In genomic region chr1:30823969-30824735, GRCh38 we compare ENCODE assay signal across 8 cellular contexts.
DNase-seq lines count a peak whose midpoint lies in the region; ATAC-seq, FAIRE-seq and TF ChIP-seq lines count a peak whose summit lies in the region.

No MANE protein-coding gene starts in this region.

- TF ChIP-seq CTCF in D721Med (IDR thresholded peaks at IDR 0.05; ENCODE audit: insufficient read depth, missing control alignments) (no peak), Peyer's patch (IDR thresholded peaks at IDR 0.05) (no peak), esophagus muscularis mucosa (IDR thresholded peaks at IDR 0.05) (no peak)

- H3K79me2 ChIP-seq in Karpas-422 (ENCODE audit: low read length) = no peaks in the 10 kb centered on the region

- H3K27ac ChIP-seq in Karpas-422 (ENCODE audit: low read length) (no peak overlapping the region), Peyer's patch (peak overlapping the region; percentile 69 to 89 (median 78)), esophagus muscularis mucosa (replicated peaks in 1 of 4) (peak overlapping the region; percentile 89 to 97 (median 92))

- H3K27me3 ChIP-seq in Karpas-422 (ENCODE audit: low read length) (no peaks in the 10 kb centered on the region), Peyer's patch (no peaks in the 10 kb centered on the region), esophagus muscularis mucosa (no peaks in the 10 kb centered on the region), mucosa of stomach (ENCODE audit: control insufficient read depth, insufficient read depth, low read length) (peaks cover 8% of the 10 kb centered on the region)

- H3K9ac ChIP-seq in Karpas-422 (ENCODE audit: low read length) (peak overlapping the region; percentile 51), mucosa of stomach (ENCODE audit: low read length) (peak overlapping the region; percentile 71)

- H3K9me2 ChIP-seq in Karpas-422 (replicated peaks; ENCODE audit: insufficient read depth, low read length) = no peaks in the 10 kb centered on the region

- DNase-seq in D721Med (ENCODE audit: insufficient read length, low spot score) (peak; percentile 100), Karpas-422 (peak; percentile 96), Peyer's patch (peak; percentile 76 to 92 (median 87)), activated T-helper 1 cell treated with Interleukin-2 at 50 U/mL for 16 hours (ENCODE audit: low read depth) (peak; percentile 18), esophagus muscularis mucosa (ENCODE audit: extremely low spot score) (peak; percentile 99)
- peak; percentile 33 for DNase-seq in stimulated activated CD8-positive, alpha-beta memory T cell treated with anti-CD3 and anti-CD28 coated beads, Interleukin-7, amount 100 ng/mL, for 24 hours (ENCODE audit: low read depth)

- peak; percentile 48 for FAIRE-seq in D721Med (lab: Jason Lieb, UNC)

- peaks cover 20% of the 10 kb centered on the region for H3K4me1 ChIP-seq in Karpas-422 (ENCODE audit: low read length)
- H3K4me1 ChIP-seq in Peyer's patch = peaks cover 0 to 15% (median 3%) of the 10 kb centered on the region in 4 donors
- peaks cover 21 to 61% (median 55%) of the 10 kb centered on the region in 4 donors for H3K4me1 ChIP-seq in esophagus muscularis mucosa
- peaks cover 23% of the 10 kb centered on the region for H3K4me1 ChIP-seq in mucosa of stomach (ENCODE audit: control insufficient read depth, insufficient read depth, low read length)

- WGBS in esophagus muscularis mucosa = 0% methylated on average over 25 of the region's 44 CpGs

- H3K4me3 ChIP-seq in Karpas-422 (ENCODE audit: low read length) (peak overlapping the region; percentile 50; the same call in 1 of the 2 replicates), Peyer's patch (peak overlapping the region; percentile 11 to 49 (median 37)), esophagus muscularis mucosa (peak overlapping the region; percentile 50 to 60 (median 55)), mucosa of stomach (ENCODE audit: low read length) (no peak overlapping the region)

- H3K4me2 ChIP-seq in Karpas-422 (ENCODE audit: low read depth, low read length, poor library complexity, severe bottlenecking) = peak overlapping the region; percentile 55

- no peaks in the 10 kb centered on the region for H3K36me3 ChIP-seq in Karpas-422 (ENCODE audit: insufficient read depth, low read length)
- no peaks in the 10 kb centered on the region for H3K36me3 ChIP-seq in Peyer's patch
- no peaks in the 10 kb centered on the region for H3K36me3 ChIP-seq in esophagus muscularis mucosa
- H3K36me3 ChIP-seq in mucosa of stomach (ENCODE audit: control insufficient read depth, insufficient read depth, low read length) = no peaks in the 10 kb centered on the region

- intact Hi-C loops in esophagus muscularis mucosa (cut with DNase I) = loop anchor here (5.0 kb wide), 1 partner anchor 63 kb away; no protein-coding TSS in a partner anchor

- H3K9me3 ChIP-seq in Karpas-422 (ENCODE audit: low read length) (no peaks in the 10 kb centered on the region), Peyer's patch (no peaks in the 10 kb centered on the region), esophagus muscularis mucosa (no peaks in the 10 kb centered on the region), mucosa of stomach (ENCODE audit: control insufficient read depth, low read length) (no peaks in the 10 kb centered on the region)

- ATAC-seq in GM21786 (IDR thresholded peaks at IDR 0.05; ENCODE audit: unreplicated experiment) = peak; percentile 62

- H2AFZ ChIP-seq in Karpas-422 (ENCODE audit: low read length) = peak overlapping the region; percentile 30; the same call in 1 of the 2 replicates

- peak in 1 of 2 donors; percentile 45 for TF ChIP-seq POLR2A in Peyer's patch (IDR thresholded peaks at IDR 0.05)
- TF ChIP-seq POLR2A in esophagus muscularis mucosa (IDR thresholded peaks at IDR 0.05; ENCODE audit: low read depth) = peak; percentile 55

- no peak for TF ChIP-seq EP300 in esophagus muscularis mucosa (IDR thresholded peaks at IDR 0.05)

- no peaks in the 10 kb centered on the region for H4K20me1 ChIP-seq in Karpas-422 (ENCODE audit: insufficient read depth, low read depth, low read length)

Comparison
In these comparisons a context has a peak if more than half of its experiments do, and no peak if none do; other contexts are left out.
1. DNase-seq: peak in every context shown above with its lines; median percentile 100 in D721Med; 99 in esophagus muscularis mucosa; 96 in Karpas-422; 87 in Peyer's patch; 33 in stimulated activated CD8-positive, alpha-beta memory T cell treated with anti-CD3 and anti-CD28 coated beads, Interleukin-7, amount 100 ng/mL, for 24 hours; 18 in activated T-helper 1 cell treated with Interleukin-2 at 50 U/mL for 16 hours.